ENCODE assay signal across 8 cellular contexts in the genomic region with DNA sequence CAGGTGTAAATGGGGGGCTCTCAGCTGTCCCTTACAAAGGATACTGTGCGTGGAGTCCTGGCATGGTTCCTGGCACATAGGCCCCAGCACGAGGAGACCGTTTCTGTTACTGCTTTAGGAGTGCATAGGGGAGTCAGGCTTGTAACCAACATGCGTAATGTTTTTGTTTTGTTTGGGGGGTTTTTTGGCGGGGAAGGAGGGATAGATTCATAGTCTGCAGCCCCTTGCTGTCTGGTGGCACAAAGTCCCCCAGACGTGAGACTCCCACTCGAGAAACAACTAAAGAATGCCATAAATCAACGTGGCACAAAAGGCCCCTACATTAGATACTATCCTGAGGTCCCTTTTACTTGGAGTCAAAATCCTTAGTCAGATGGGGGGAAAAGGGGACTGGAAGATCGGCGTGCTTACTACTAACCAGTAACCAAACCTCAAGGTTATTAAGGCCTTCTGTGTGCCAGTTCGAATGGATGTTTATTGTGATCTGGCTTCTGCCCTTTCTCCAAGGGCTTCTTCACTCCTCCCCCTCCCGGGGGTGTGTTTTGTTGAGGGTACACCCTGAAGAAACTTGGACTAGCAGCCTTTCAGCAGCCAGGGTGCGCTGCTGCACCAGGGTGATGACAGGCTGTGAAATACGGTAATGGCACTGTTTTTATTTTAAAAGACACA. TPM values are rescaled to one million over a fixed set of nuclear protein-coding genes. Genes with fewer than 3 reads are reported as not detected.
DNase-seq lines count a peak whose midpoint lies in the region; ATAC-seq, FAIRE-seq and TF ChIP-seq lines count a peak whose summit lies in the region.

No MANE protein-coding gene starts in this region.

- H3K4me2 ChIP-seq in astrocyte (ENCODE audit: low read length), result peak overlapping the region; percentile 97

- H3K9me3 ChIP-seq in astrocyte (ENCODE audit: insufficient read depth, low read depth, low read length), result no peaks in the 10 kb centered on the region

- H2AFZ ChIP-seq in astrocyte (ENCODE audit: low read depth, low read length), result no peak overlapping the region

- H3K27ac ChIP-seq in astrocyte (ENCODE audit: low read depth, low read length), result peak overlapping the region; percentile 84

- peaks cover 46% of the 10 kb centered on the region for H3K79me2 ChIP-seq in astrocyte (ENCODE audit: insufficient read depth, low read length)

- H3K9ac ChIP-seq in astrocyte (ENCODE audit: low read length), result peak overlapping the region; percentile 99

- TF ChIP-seq CTCF in astrocyte (IDR thresholded peaks at IDR 0.05; ENCODE audit: insufficient read depth, low read depth, low read length) (peak; percentile 96), retinal pigment epithelial cell (conservative IDR thresholded peaks at IDR 0.05; ENCODE audit: low read depth, low read length) (peak; percentile 93)

- peak overlapping the region; percentile 99 for H3K27ac Mint-ChIP-seq in T-helper 2 cell treated with Interferon-gamma antibody and Interleukin-4, amounts not matched to agents 5 μg/mL and 100 μg/mL, for 36 hours
- H3K27ac Mint-ChIP-seq in astrocyte (ENCODE audit: unreplicated experiment), result peak overlapping the region; percentile 93

- FAIRE-seq in astrocyte (lab: Jason Lieb, UNC), result no peak

- H3K4me3 Mint-ChIP-seq in T-helper 2 cell treated with Interferon-gamma antibody and Interleukin-4, amounts not matched to agents 5 μg/mL and 100 μg/mL, for 36 hours, result peak overlapping the region; percentile 99
- peak overlapping the region; percentile 95 for H3K4me3 Mint-ChIP-seq in astrocyte (ENCODE audit: unreplicated experiment)

- H3K4me1 ChIP-seq in astrocyte (ENCODE audit: insufficient read depth, low read length), result peaks cover 28% of the 10 kb centered on the region

- DNase-seq in GM04503 (ENCODE audit: low read depth), result peak; percentile 61
- DNase-seq in NCI-H1930 (lab: John Stamatoyannopoulos, UW), result peak; percentile 48 to 71
- DNase-seq in T-helper 2 cell treated with Interferon-gamma antibody and Interleukin-4, amounts not matched to agents 5 μg/mL and 100 μg/mL, for 36 hours (ENCODE audit: low spot score), result peak; percentile 84
- DNase-seq in astrocyte (ENCODE audit: low read depth), result peak; percentile 67
- DNase-seq in hippocampal formation (lab: John Stamatoyannopoulos, UW), result peak; percentile 52 to 71
- peak; percentile 51 for DNase-seq in retinal pigment epithelial cell (ENCODE audit: low read depth)

- peaks cover 40% of the 10 kb centered on the region for H3K36me3 ChIP-seq in astrocyte (ENCODE audit: insufficient read depth, low read length)

- H3K9me3 Mint-ChIP-seq in T-helper 2 cell treated with Interferon-gamma antibody and Interleukin-4, amounts not matched to agents 5 μg/mL and 100 μg/mL, for 36 hours, result no peaks in the 10 kb centered on the region
- H3K9me3 Mint-ChIP-seq in astrocyte (ENCODE audit: unreplicated experiment), result no peaks in the 10 kb centered on the region

- H3K4me3 ChIP-seq in astrocyte (ENCODE audit: insufficient read depth, low read depth, low read length) (peak overlapping the region; percentile 80), retinal pigment epithelial cell (ENCODE audit: low read length) (peak overlapping the region; percentile 89)

- H4K20me1 ChIP-seq in astrocyte (ENCODE audit: insufficient read depth, low read length), result peaks cover 29% of the 10 kb centered on the region

- peak; percentile 37 for ATAC-seq in HG02798 (IDR thresholded peaks at IDR 0.05; ENCODE audit: poor library complexity, unreplicated experiment)
- ATAC-seq in GM18511 (IDR thresholded peaks at IDR 0.05; ENCODE audit: unreplicated experiment), result no peak

- H3K27me3 Mint-ChIP-seq in T-helper 2 cell treated with Interferon-gamma antibody and Interleukin-4, amounts not matched to agents 5 μg/mL and 100 μg/mL, for 36 hours (ENCODE audit: low read depth), result no peaks in the 10 kb centered on the region
- no peaks in the 10 kb centered on the region for H3K27me3 Mint-ChIP-seq in astrocyte (ENCODE audit: low read depth, unreplicated experiment)

- peaks cover 37% of the 10 kb centered on the region for H3K36me3 Mint-ChIP-seq in T-helper 2 cell treated with Interferon-gamma antibody and Interleukin-4, amounts not matched to agents 5 μg/mL and 100 μg/mL, for 36 hours (ENCODE audit: low read depth)
- peaks cover 3% of the 10 kb centered on the region for H3K36me3 Mint-ChIP-seq in astrocyte (ENCODE audit: low read depth, unreplicated experiment)

- H3K4me1 Mint-ChIP-seq in T-helper 2 cell treated with Interferon-gamma antibody and Interleukin-4, amounts not matched to agents 5 μg/mL and 100 μg/mL, for 36 hours (ENCODE audit: low read depth), result peaks cover 28% of the 10 kb centered on the region
- peaks cover 30% of the 10 kb centered on the region for H3K4me1 Mint-ChIP-seq in astrocyte (ENCODE audit: low read depth, unreplicated experiment)

- no peaks in the 10 kb centered on the region for H3K27me3 ChIP-seq in astrocyte (ENCODE audit: insufficient read depth, low read length)

RNA-seq across cellular contexts. Expression of gene ISCU, which starts 0.9 kb away (rescaled TPM):
- 121 and 124 TPM in 2 replicates for total RNA-seq in astrocyte

RNA-seq across cellular contexts. Expression of gene SART3, which starts 2.3 kb away (rescaled TPM):
- 39.9 and 48.4 TPM in 2 replicates for total RNA-seq in astrocyte

RNA-seq across cellular contexts. Expression of gene TMEM119, which starts 34.6 kb away (rescaled TPM):
- 0.91 and 1.8 TPM in 2 replicates for total RNA-seq in astrocyte

RNA-seq across cellular contexts. Expression of gene FICD, which starts 48.2 kb away (rescaled TPM):
- 3.5 and 4.7 TPM in 2 replicates for total RNA-seq in astrocyte
